ENCODE assay signal across 10 cellular contexts in genomic region chr19:3950871-3951861, GRCh38. TPM values are rescaled to one million over a fixed set of nuclear protein-coding genes. Genes with fewer than 3 reads are reported as not detected.
DNase-seq lines count a peak whose midpoint lies in the region; ATAC-seq and TF ChIP-seq lines count a peak whose summit lies in the region.
"Had no signal": no experiment of that assay in that cellular context is flagged by ENCODE, and none has a peak within 500 bp of the region (broad histone marks: within the 10 kb centered on the region; RNA-seq: fewer than 3 reads in every experiment).

No MANE protein-coding gene starts in this region.

- no peak overlapping the region for H3K9ac ChIP-seq in PC-3 (ENCODE audit: low read length)

- peak; percentile 21 to 39 for ATAC-seq in activated naive CD4-positive, alpha-beta T cell treated with anti-CD3 and anti-CD28 coated beads, Interleukin-2, amount 50 U/mL, for 72 hours
- ATAC-seq in naive B cell (ENCODE audit: low read depth in 2 of 2) (peak in 1 of 2 donors; percentile 18), PC-3 (no peak)

- POLR2A ChIA-PET in PC-9 (lab: Charles Lee; ENCODE audit: unreplicated experiment) (no interaction called here), PC-3 (lab: Charles Lee; ENCODE audit: unreplicated experiment) (no interaction called here)

- H3K36me3 ChIP-seq in PC-9 (ENCODE audit: low read depth) (no peaks in the 10 kb centered on the region), PC-3 (ENCODE audit: low read depth, low read length) (no peaks in the 10 kb centered on the region)

- H3K4me3 Mint-ChIP-seq in naive B cell = peak overlapping the region; percentile 61 to 86 (median 76)

- H3K9me3 ChIP-seq in PC-9 (ENCODE audit: insufficient read depth, low read depth) (no peaks in the 10 kb centered on the region), PC-3 (ENCODE audit: low read length) (no peaks in the 10 kb centered on the region)

- CTCF ChIA-PET in PC-9 (lab: Charles Lee) (no interaction called here), PC-3 (lab: Charles Lee) (interaction anchor here (0.5 kb wide), 1 partner anchor 37 kb away, joined by 8 read pairs; no protein-coding TSS in a partner anchor)

- H3K9me2 ChIP-seq in PC-9 (ENCODE audit: insufficient read depth) (no peaks in the 10 kb centered on the region), PC-3 (replicated peaks; ENCODE audit: low read length) (no peaks in the 10 kb centered on the region)

- H3K4me2 ChIP-seq in PC-9 (no peak overlapping the region), PC-3 (ENCODE audit: low read length) (no peak overlapping the region)

- intact Hi-C loops in PC-9 (cut with micrococcal nuclease; ENCODE audit: unreplicated experiment) = no loop called here
- intact Hi-C loops in PC-3 (cut with micrococcal nuclease) = no loop called here

- BruUV-seq in PC-9 (replicated peaks; lab: Mats Ljungman, UMichigan) (no TSS peak), PC-3 (replicated peaks; lab: Mats Ljungman, UMichigan) (no TSS peak)

- H3K79me2 ChIP-seq in PC-9 (ENCODE audit: low read depth) (no peaks in the 10 kb centered on the region), PC-3 (ENCODE audit: low read length) (no peaks in the 10 kb centered on the region)

- H3F3A ChIP-seq in PC-9 (ENCODE audit: insufficient read depth, low read depth) (no peaks in the 10 kb centered on the region), PC-3 (ENCODE audit: low read length, unreplicated experiment) (no peaks in the 10 kb centered on the region)

- peak overlapping the region; percentile 14 to 64 for H3K27ac Mint-ChIP-seq in activated naive CD4-positive, alpha-beta T cell treated with anti-CD3 and anti-CD28 coated beads, Interleukin-2, amount 50 U/mL, for 72 hours
- peak overlapping the region in 3 of 6 donors; percentile 5 to 59 (median 42) for H3K27ac Mint-ChIP-seq in naive B cell

- H3K27me3 ChIP-seq in PC-9 (ENCODE audit: insufficient read depth, low read depth) (no peaks in the 10 kb centered on the region), PC-3 (ENCODE audit: low read length) (no peaks in the 10 kb centered on the region)

- H3K4me3 ChIP-seq in PC-9 = no peak overlapping the region
- no peak overlapping the region for H3K4me3 ChIP-seq in PC-3 (ENCODE audit: low read length)

- H3K27ac ChIP-seq in cingulate gyrus (ENCODE audit: low read depth, low read length) (peak overlapping the region; percentile 19), PC-9 (no peak overlapping the region), PC-3 (ENCODE audit: low read length) (no peak overlapping the region)

- TF ChIP-seq CTCF in PC-9 (conservative IDR thresholded peaks at IDR 0.05) (no peak), PC-3 (conservative IDR thresholded peaks at IDR 0.05; ENCODE audit: low read depth, low read length) (no peak)

- H3K27me3 Mint-ChIP-seq in naive B cell = peaks cover 0 to 12% (median 9%) of the 10 kb centered on the region in 3 donors

- H3K36me3 Mint-ChIP-seq in activated naive CD4-positive, alpha-beta T cell treated with anti-CD3 and anti-CD28 coated beads, Interleukin-2, amount 50 U/mL, for 72 hours = no peaks in the 10 kb centered on the region
- no peaks in the 10 kb centered on the region for H3K36me3 Mint-ChIP-seq in naive B cell

- peaks cover 8 to 12% (median 10%) of the 10 kb centered on the region in 3 donors for H3K4me1 Mint-ChIP-seq in naive B cell

- no peak for DNase-seq in activated naive CD4-positive, alpha-beta T cell treated with anti-CD3 and anti-CD28 coated beads, Interleukin-2, amount 50 U/mL, for 72 hours (ENCODE audit: low spot score in 2 of 2)
- no peak for DNase-seq in activated naive CD4-positive, alpha-beta T cell treated with Interleukin-2 at 50 U/mL for 16 hours
- DNase-seq in naive B cell (no peak), PC-9 (no peak), PC-3 (no peak), COLO668 (lab: John Stamatoyannopoulos, UW; ENCODE audit: unreplicated experiment) (no peak), NCI-H1930 (lab: John Stamatoyannopoulos, UW) (no peak)
- DNase-seq: central memory CD4-positive, alpha-beta T cell; NCI-H1105 had no signal

- H2AFZ ChIP-seq in PC-9 (no peak overlapping the region), PC-3 (ENCODE audit: low read length) (no peak overlapping the region)

- H3K9me3 Mint-ChIP-seq in activated naive CD4-positive, alpha-beta T cell treated with anti-CD3 and anti-CD28 coated beads, Interleukin-2, amount 50 U/mL, for 72 hours = no peaks in the 10 kb centered on the region
- H3K9me3 Mint-ChIP-seq in naive B cell = peaks cover 0 to 3% (median 0%) of the 10 kb centered on the region in 7 donors

- no peaks in the 10 kb centered on the region for H3K4me1 ChIP-seq in PC-9 (replicated peaks; ENCODE audit: insufficient read depth)
- H3K4me1 ChIP-seq in PC-3 (ENCODE audit: insufficient read depth, low read length) = no peaks in the 10 kb centered on the region

- no peaks in the 10 kb centered on the region for H4K20me1 ChIP-seq in PC-9 (ENCODE audit: insufficient read depth)
- H4K20me1 ChIP-seq in PC-3 (ENCODE audit: low read length) = no peaks in the 10 kb centered on the region

RNA-seq across cellular contexts. Expression of gene NMRK2, which starts 18.3 kb away (rescaled TPM):
- not detected for total RNA-seq in activated naive CD4-positive, alpha-beta T cell treated with anti-CD3 and anti-CD28 coated beads, Interleukin-2, amount 50 U/mL, for 72 hours
- polyA plus RNA-seq in naive B cell (ENCODE audit: low read depth in 6 of 6) = not detected
- total RNA-seq in PC-9 (2021) (not detected in 2 replicates), PC-3 (2014; rRNA removed) (not detected in 2 replicates)

RNA-seq across cellular contexts. Expression of gene DAPK3, which starts 19.7 kb away (rescaled TPM):
- total RNA-seq in activated naive CD4-positive, alpha-beta T cell treated with anti-CD3 and anti-CD28 coated beads, Interleukin-2, amount 50 U/mL, for 72 hours = 10 to 100 TPM; 28.4 to 61.4 TPM
- 10 to 100 TPM in 5 of 6 donors, 1 to 10 TPM in 1; 9.4 to 30.8 (median 20.2) TPM for polyA plus RNA-seq in naive B cell (ENCODE audit: low read depth in 6 of 6)
- total RNA-seq in PC-9 (2021) = 38.1 and 46.5 TPM in 2 replicates
- 94.2 and 155 TPM in 2 replicates for total RNA-seq in PC-3 (2014; rRNA removed)

RNA-seq across cellular contexts. Expression of gene EEF2, which starts 34.1 kb away (rescaled TPM):
- 1,000 to 10,000 TPM; 3,216 to 3,705 TPM for total RNA-seq in activated naive CD4-positive, alpha-beta T cell treated with anti-CD3 and anti-CD28 coated beads, Interleukin-2, amount 50 U/mL, for 72 hours
- polyA plus RNA-seq in naive B cell (ENCODE audit: low read depth in 6 of 6) = 100 to 1,000 TPM; 315 to 696 (median 594) TPM
- total RNA-seq in PC-9 (2021) = 1,471 and 1,742 TPM in 2 replicates
- 1,124 and 1,170 TPM in 2 replicates for total RNA-seq in PC-3 (2014; rRNA removed)

RNA-seq across cellular contexts. Expression of gene PIAS4, which starts 56.4 kb away (rescaled TPM):
- total RNA-seq in activated naive CD4-positive, alpha-beta T cell treated with anti-CD3 and anti-CD28 coated beads, Interleukin-2, amount 50 U/mL, for 72 hours = 10 to 100 TPM; 28.0 to 30.6 TPM
- polyA plus RNA-seq in naive B cell (ENCODE audit: low read depth in 6 of 6) = 10 to 100 TPM in 1 of 6 donors, 1 to 10 TPM in 5; 5.1 to 12.1 (median 6.1) TPM
- total RNA-seq in PC-9 (2021) (25.5 and 26.5 TPM in 2 replicates), PC-3 (2014; rRNA removed) (21.0 and 26.5 TPM in 2 replicates)
